Comparison of ENCODE assay signal across 1 cellular context in genomic region chrX:154401045-154401799, GRCh38.
TF ChIP-seq lines count a peak whose summit lies in the region.

No MANE protein-coding gene starts in this region.

TF ChIP-seq in HepG2, 621 proteins besides CTCF, POLR2A, EP300 and RAD21 (continued from another document and continues in another):
- no peak for TF ChIP-seq ZNF142 (CRISPR knock-in tag; IDR thresholded peaks at IDR 0.05)
- 0 out of 2 replicates have a peak, but pooled peaks have one; percentile 22 for TF ChIP-seq FOXP4 (CRISPR knock-in tag; IDR thresholded peaks at IDR 0.05)
- peak; percentile 77; the same call in 1 of the 2 replicates for TF ChIP-seq ZNF792 (CRISPR knock-in tag; IDR thresholded peaks at IDR 0.05)
- TF ChIP-seq, protein P1, sequence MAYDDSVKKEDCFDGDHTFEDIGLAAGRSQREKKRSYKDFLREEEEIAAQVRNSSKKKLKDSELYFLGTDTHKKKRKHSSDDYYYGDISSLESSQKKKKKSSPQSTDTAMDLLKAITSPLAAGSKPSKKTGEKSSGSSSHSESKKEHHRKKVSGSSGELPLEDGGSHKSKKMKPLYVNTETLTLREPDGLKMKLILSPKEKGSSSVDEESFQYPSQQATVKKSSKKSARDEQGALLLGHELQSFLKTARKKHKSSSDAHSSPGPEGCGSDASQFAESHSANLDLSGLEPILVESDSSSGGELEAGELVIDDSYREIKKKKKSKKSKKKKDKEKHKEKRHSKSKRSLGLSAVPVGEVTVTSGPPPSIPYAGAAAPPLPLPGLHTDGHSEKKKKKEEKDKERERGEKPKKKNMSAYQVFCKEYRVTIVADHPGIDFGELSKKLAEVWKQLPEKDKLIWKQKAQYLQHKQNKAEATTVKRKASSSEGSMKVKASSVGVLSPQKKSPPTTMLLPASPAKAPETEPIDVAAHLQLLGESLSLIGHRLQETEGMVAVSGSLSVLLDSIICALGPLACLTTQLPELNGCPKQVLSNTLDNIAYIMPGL (CRISPR knock-in tag; IDR thresholded peaks at IDR 0.05; ENCODE audit: borderline replicate concordance in 1 of 2, low read depth in 1 of 2): 0 out of 4 replicates have a peak, but pooled peaks of 1 of the 2 experiments have one; percentile 17
- TF ChIP-seq RBFOX2 (IDR thresholded peaks at IDR 0.05; ENCODE audit: low read depth, low read length): peak; percentile 70
- TF ChIP-seq CSRNP2 (CRISPR knock-in tag; conservative IDR thresholded peaks at IDR 0.05; ENCODE audit: low read depth): no peak
- TF ChIP-seq NFIC (IDR thresholded peaks at IDR 0.05; ENCODE audit: low read length): peak; percentile 58; the same call in 1 of the 2 replicates
- no peak for TF ChIP-seq ZSCAN30 (CRISPR knock-in tag; IDR thresholded peaks at IDR 0.05)
- TF ChIP-seq, protein P2, sequence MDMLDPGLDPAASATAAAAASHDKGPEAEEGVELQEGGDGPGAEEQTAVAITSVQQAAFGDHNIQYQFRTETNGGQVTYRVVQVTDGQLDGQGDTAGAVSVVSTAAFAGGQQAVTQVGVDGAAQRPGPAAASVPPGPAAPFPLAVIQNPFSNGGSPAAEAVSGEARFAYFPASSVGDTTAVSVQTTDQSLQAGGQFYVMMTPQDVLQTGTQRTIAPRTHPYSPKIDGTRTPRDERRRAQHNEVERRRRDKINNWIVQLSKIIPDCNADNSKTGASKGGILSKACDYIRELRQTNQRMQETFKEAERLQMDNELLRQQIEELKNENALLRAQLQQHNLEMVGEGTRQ (IDR thresholded peaks at IDR 0.05; ENCODE audit: low read depth, low read length): no peak
- TF ChIP-seq, protein P2 (CRISPR knock-in tag; IDR thresholded peaks at IDR 0.05; ENCODE audit: borderline replicate concordance): no peak
- TF ChIP-seq MXD1 (CRISPR knock-in tag; IDR thresholded peaks at IDR 0.05): no peak
- no peak for TF ChIP-seq KLF13 (CRISPR knock-in tag; IDR thresholded peaks at IDR 0.05)
- TF ChIP-seq SOX6 (IDR thresholded peaks at IDR 0.05): no peak
- TF ChIP-seq SOX6 (CRISPR knock-in tag; IDR thresholded peaks at IDR 0.05): peak; percentile 7; the same call in 1 of the 2 replicates
- TF ChIP-seq SAP130 (CRISPR knock-in tag; IDR thresholded peaks at IDR 0.05; ENCODE audit: low read depth): peak; percentile 70
- peak; percentile 45; the same call in 1 of the 2 replicates for TF ChIP-seq AFF4 (CRISPR knock-in tag; IDR thresholded peaks at IDR 0.05)
- TF ChIP-seq ZNF318 (CRISPR knock-in tag; IDR thresholded peaks at IDR 0.05): peak; percentile 67; the same call in 1 of the 2 replicates
- TF ChIP-seq SALL2 (CRISPR knock-in tag; IDR thresholded peaks at IDR 0.05): no peak
- TF ChIP-seq MBD4 (IDR thresholded peaks at IDR 0.05; ENCODE audit: borderline replicate concordance, low read length): peak; percentile 38
- no peak for TF ChIP-seq ATF5 (CRISPR knock-in tag; IDR thresholded peaks at IDR 0.05; ENCODE audit: low read depth)
